21 cellular contexts compared by ENCODE assay signal in genomic region chr12:131793623-131794022, GRCh38. TPM values are rescaled to one million over a fixed set of nuclear protein-coding genes. Genes with fewer than 3 reads are reported as not detected.
DNase-seq lines count a peak whose midpoint lies in the region; ATAC-seq and TF ChIP-seq lines count a peak whose summit lies in the region.
"Had no signal": no experiment of that assay in that cellular context is flagged by ENCODE, and none has a peak within 500 bp of the region (broad histone marks: within the 10 kb centered on the region; RNA-seq: fewer than 3 reads in every experiment).

No MANE protein-coding gene starts in this region.

- peaks cover 11% of the 10 kb centered on the region for H3K4me1 Mint-ChIP-seq in T-helper 17 cell
- peaks cover 6% of the 10 kb centered on the region for H3K4me1 Mint-ChIP-seq in neural progenitor cell
- H3K4me1 Mint-ChIP-seq: stimulated activated naive CD8-positive, alpha-beta T cell treated with anti-CD3 and anti-CD28 coated beads, Interleukin-15, amount 100 ng/mL, for 72 hours had no signal

- H4K20me1 ChIP-seq in neural progenitor cell (ENCODE audit: low read depth), result no peaks in the 10 kb centered on the region

- H3K9me3 ChIP-seq in T-helper 17 cell (ENCODE audit: control insufficient read depth, low read length, poor library complexity, severe bottlenecking) (no peaks in the 10 kb centered on the region), neural progenitor cell (ENCODE audit: low read depth) (no peaks in the 10 kb centered on the region), right atrium auricular region (no peaks in the 10 kb centered on the region)
- H3K9me3 ChIP-seq: colonic mucosa, uterus had no signal

- H3K27me3 ChIP-seq in BJ (ENCODE audit: control insufficient read depth, insufficient read depth, low read length) (no peaks in the 10 kb centered on the region), neural progenitor cell (no peaks in the 10 kb centered on the region), right atrium auricular region (no peaks in the 10 kb centered on the region)
- H3K27me3 ChIP-seq: colonic mucosa, hepatocyte, uterus had no signal

- no peaks in the 10 kb centered on the region for H3K9me3 Mint-ChIP-seq in neural progenitor cell
- H3K9me3 Mint-ChIP-seq: activated T-cell treated with anti-CD3 and anti-CD28 coated beads, Interleukin-2, amount 50 U/mL, for 72 hours; stimulated activated naive CD8-positive, alpha-beta T cell treated with anti-CD3 and anti-CD28 coated beads, Interleukin-15, amount 100 ng/mL, for 72 hours had no signal

- H3K36me3 ChIP-seq in BJ (ENCODE audit: control insufficient read depth, insufficient read depth, low read length) (peaks cover 13% of the 10 kb centered on the region), neural progenitor cell (no peaks in the 10 kb centered on the region), right atrium auricular region (peaks cover 61% of the 10 kb centered on the region)
- H3K36me3 ChIP-seq: uterus had no signal

- CTCF ChIA-PET in BJ (lab: Yijun Ruan, JAX), result no interaction called here

- H3K4me3 Mint-ChIP-seq in T-helper 17 cell (no peak overlapping the region), neural progenitor cell (no peak overlapping the region)
- H3K4me3 Mint-ChIP-seq: activated T-cell treated with anti-CD3 and anti-CD28 coated beads, Interleukin-2, amount 50 U/mL, for 72 hours; stimulated activated naive CD8-positive, alpha-beta T cell treated with anti-CD3 and anti-CD28 coated beads, Interleukin-15, amount 100 ng/mL, for 72 hours had no signal

- H3K4me3 ChIP-seq in BJ (ENCODE audit: low read depth, low read length) (no peak overlapping the region), neural progenitor cell (no peak overlapping the region), right atrium auricular region (no peak overlapping the region)
- H3K4me3 ChIP-seq: colonic mucosa, hepatocyte, uterus had no signal

- DNase-seq in BJ (ENCODE audit: low read depth), result peak; percentile 21
- no peak for DNase-seq in T-helper 17 cell
- peak; percentile 47 for DNase-seq in neural progenitor cell (ENCODE audit: low spot score)
- DNase-seq in activated gamma-delta T cell treated with Interleukin-2 at 50 U/mL for 16 hours, result no peak
- DNase-seq in right atrium auricular region (ENCODE audit: low spot score), result no peak
- no peak for DNase-seq in LoVo (ENCODE audit: low spot score)
- no peak for DNase-seq in NCI-H345 (lab: John Stamatoyannopoulos, UW)
- DNase-seq: activated CD4-positive, alpha-beta T cell treated with anti-CD3 and anti-CD28 coated beads, Interleukin-2, amount 50 U/mL, for 48 hours; activated T-cell treated with anti-CD3 and anti-CD28 coated beads, Interleukin-2, amount 50 U/mL, for 72 hours; colonic mucosa; erythroblast; GF-D8; Karpas-422; kidney glomerular epithelial cell; NCI-H146; NCI-H446; stimulated activated naive CD8-positive, alpha-beta T cell treated with anti-CD3 and anti-CD28 coated beads, Interleukin-15, amount 100 ng/mL, for 72 hours had no signal

- peaks cover 16% of the 10 kb centered on the region for H3K4me1 ChIP-seq in neural progenitor cell
- no peaks in the 10 kb centered on the region for H3K4me1 ChIP-seq in right atrium auricular region
- H3K4me1 ChIP-seq: colonic mucosa, uterus had no signal

- peaks cover 7% of the 10 kb centered on the region for H3K36me3 Mint-ChIP-seq in T-helper 17 cell (ENCODE audit: low read depth)
- peaks cover 18% of the 10 kb centered on the region for H3K36me3 Mint-ChIP-seq in neural progenitor cell

- ATAC-seq in T-helper 17 cell, result no peak
- peak; percentile 18 for ATAC-seq in esophagus mucosa
- ATAC-seq: activated T-cell treated with anti-CD3 and anti-CD28 coated beads, Interleukin-2, amount 50 U/mL, for 72 hours; stimulated activated naive CD8-positive, alpha-beta T cell treated with anti-CD3 and anti-CD28 coated beads, Interleukin-15, amount 100 ng/mL, for 72 hours had no signal

- no peak overlapping the region for H2AFZ ChIP-seq in neural progenitor cell (replicated peaks)
- H2AFZ ChIP-seq: hepatocyte had no signal

- H3K27me3 Mint-ChIP-seq in T-helper 17 cell (no peaks in the 10 kb centered on the region), neural progenitor cell (ENCODE audit: insufficient read depth, low read depth) (peaks cover 5% of the 10 kb centered on the region)
- H3K27me3 Mint-ChIP-seq: stimulated activated naive CD8-positive, alpha-beta T cell treated with anti-CD3 and anti-CD28 coated beads, Interleukin-15, amount 100 ng/mL, for 72 hours had no signal

- peak overlapping the region; percentile 37 for H3K4me2 ChIP-seq in neural progenitor cell
- H3K4me2 ChIP-seq: hepatocyte had no signal

- H3K27ac ChIP-seq in neural progenitor cell (no peak overlapping the region), right atrium auricular region (no peak overlapping the region)
- H3K27ac ChIP-seq: colonic mucosa, hepatocyte, uterus had no signal

- H3K79me2 ChIP-seq in neural progenitor cell (ENCODE audit: low read depth), result no peaks in the 10 kb centered on the region
- H3K79me2 ChIP-seq: hepatocyte had no signal

- H3K27ac Mint-ChIP-seq in T-helper 17 cell (peak overlapping the region; percentile 37), neural progenitor cell (peak overlapping the region; percentile 3)
- H3K27ac Mint-ChIP-seq: activated T-cell treated with anti-CD3 and anti-CD28 coated beads, Interleukin-2, amount 50 U/mL, for 72 hours had no signal

- no peak for TF ChIP-seq CTCF in BJ (IDR thresholded peaks at IDR 0.05; ENCODE audit: insufficient read depth, low read depth, low read length)
- no peak for TF ChIP-seq CTCF in neural progenitor cell (IDR thresholded peaks at IDR 0.05)
- TF ChIP-seq CTCF in right atrium auricular region (IDR thresholded peaks at IDR 0.05), result no peak

- H3F3A ChIP-seq in neural progenitor cell (ENCODE audit: low read depth), result peaks cover 20% of the 10 kb centered on the region

- POLR2A ChIA-PET in BJ (lab: Charles Lee), result no interaction called here

- no peak overlapping the region for H3K9ac ChIP-seq in neural progenitor cell

RNA-seq across cellular contexts. Expression of gene MMP17, which starts 34.6 kb away (rescaled TPM):
- polyA plus RNA-seq in BJ (2011; rRNA removed), result 12.7 and 13.7 TPM in 2 replicates
- 11.7 and 12.0 TPM in 2 replicates for polyA minus RNA-seq in BJ (2011; rRNA and poly(A)+ RNA removed)
- 1 to 10 TPM in 1 of 2 donors, not detected in 1; 2.5 TPM for total RNA-seq in T-helper 17 cell
- total RNA-seq in esophagus mucosa, result 2.2 TPM
- total RNA-seq in neural progenitor cell (ENCODE audit: low replicate concordance), result 2.1 and 7.1 TPM in 2 replicates
- total RNA-seq in right atrium auricular region, result 1 to 10 TPM; 2.1 to 3.2 TPM
- total RNA-seq: activated T-cell treated with anti-CD3 and anti-CD28 coated beads, Interleukin-2, amount 50 U/mL, for 72 hours; OCI-LY7 had no signal

Comparison
In these comparisons a context has a peak if more than half of its experiments do, and no peak if none do; other contexts are left out.
1. DNase-seq: peak in BJ (single experiment) and neural progenitor cell (single experiment); none in T-helper 17 cell (0 of 3), activated gamma-delta T cell treated with Interleukin-2 at 50 U/mL for 16 hours (single experiment), right atrium auricular region (single experiment), LoVo (single experiment) and NCI-H345 (single experiment).